ENCODE assay signal across 21 cellular contexts in genomic region chr17:82965371-82965770, GRCh38.
"Had no signal": no experiment of that assay in that cellular context is flagged by ENCODE, and none has a peak within 500 bp of the region (broad histone marks: within the 10 kb centered on the region; RNA-seq: fewer than 3 reads in every experiment).

No MANE protein-coding gene starts in this region.

- H3K36me3 ChIP-seq: heart left ventricle, lower lobe of right lung, stomach, suprapubic skin, transverse colon, uterus had no signal

- DNase-seq: activated naive CD4-positive, alpha-beta T cell treated with Interleukin-2 at 50 U/mL for 16 hours; activated naive CD8-positive, alpha-beta T cell treated with anti-CD3 and anti-CD28 coated beads for 36 hours; central memory CD4-positive, alpha-beta T cell; heart left ventricle; left cardiac atrium; lower lobe of right lung; mesendoderm; naive B cell; nucleus accumbens; small intestine; stomach; transverse colon; uterus had no signal

- H3K27ac ChIP-seq: dorsolateral prefrontal cortex, epithelial cell of prostate, heart left ventricle, lower lobe of right lung, parathyroid adenoma, stomach, suprapubic skin, transverse colon, uterus had no signal

- H3K27me3 Mint-ChIP-seq: activated naive CD8-positive, alpha-beta T cell treated with anti-CD3 and anti-CD28 coated beads for 36 hours; T-helper 17 cell had no signal

- H3K9ac ChIP-seq: parathyroid adenoma had no signal

- H3K4me3 Mint-ChIP-seq: activated naive CD8-positive, alpha-beta T cell treated with anti-CD3 and anti-CD28 coated beads for 36 hours; naive B cell; stimulated activated memory B cell treated with anti-CD40 and anti-IgM and Interleukin-4, amounts not matched to agents 10 μg/mL and 1 μg/mL and 100 μg/mL, for 72 hours; T-helper 17 cell had no signal

- H3K27me3 ChIP-seq: dorsolateral prefrontal cortex, heart left ventricle, stomach, suprapubic skin, transverse colon, uterus had no signal

- H3K9me3 ChIP-seq: heart left ventricle, lower lobe of right lung, stomach, suprapubic skin, transverse colon, uterus had no signal

- H3K4me1 ChIP-seq: parathyroid adenoma, uterus had no signal

- H3K27ac Mint-ChIP-seq: activated naive CD8-positive, alpha-beta T cell treated with anti-CD3 and anti-CD28 coated beads for 36 hours; naive B cell; stimulated activated memory B cell treated with anti-CD40 and anti-IgM and Interleukin-4, amounts not matched to agents 10 μg/mL and 1 μg/mL and 100 μg/mL, for 72 hours; T-helper 17 cell had no signal

- ATAC-seq: activated CD4-positive, CD25-positive, alpha-beta regulatory T cell treated with anti-CD3 and anti-CD28 coated beads, Interleukin-2, amount 50 U/mL, for 24 hours; heart left ventricle; left cardiac atrium; lower lobe of right lung; sciatic nerve; stimulated activated memory B cell treated with anti-CD40 and anti-IgM and Interleukin-4, amounts not matched to agents 10 μg/mL and 1 μg/mL and 100 μg/mL, for 72 hours; T-helper 17 cell had no signal

- H3K9me3 Mint-ChIP-seq: activated naive CD8-positive, alpha-beta T cell treated with anti-CD3 and anti-CD28 coated beads for 36 hours; naive B cell; stimulated activated memory B cell treated with anti-CD40 and anti-IgM and Interleukin-4, amounts not matched to agents 10 μg/mL and 1 μg/mL and 100 μg/mL, for 72 hours had no signal

- H3K36me3 Mint-ChIP-seq: activated naive CD8-positive, alpha-beta T cell treated with anti-CD3 and anti-CD28 coated beads for 36 hours; naive B cell had no signal

- H3K4me3 ChIP-seq: dorsolateral prefrontal cortex, heart left ventricle, lower lobe of right lung, stomach, suprapubic skin, transverse colon, uterus had no signal
